17 cellular contexts compared by ENCODE assay signal in the genomic region with DNA sequence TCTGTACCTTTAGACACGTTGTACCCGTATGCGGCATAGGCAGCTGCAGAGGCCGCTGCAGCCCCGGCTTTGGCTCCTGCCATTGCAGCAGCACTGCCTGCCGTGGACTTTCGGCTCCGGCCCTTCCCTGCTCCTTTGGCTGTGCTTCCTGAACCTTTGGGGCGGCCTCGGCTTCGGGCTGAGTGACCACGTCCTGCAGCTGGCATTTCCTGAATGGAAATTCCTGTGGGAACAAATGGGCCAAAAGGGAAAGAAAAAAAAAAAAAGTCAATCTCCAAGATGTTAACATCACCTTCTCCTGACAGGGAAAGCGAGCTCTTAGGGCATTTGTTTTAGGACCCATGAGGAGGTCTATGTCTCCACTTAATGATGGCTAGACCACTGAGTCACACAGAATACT. TPM values are rescaled to one million over a fixed set of nuclear protein-coding genes. Genes with fewer than 3 reads are reported as not detected.
DNase-seq lines count a peak whose midpoint lies in the region; ATAC-seq lines count a peak whose summit lies in the region.
"Had no signal": no experiment of that assay in that cellular context is flagged by ENCODE, and none has a peak within 500 bp of the region (broad histone marks: within the 10 kb centered on the region; RNA-seq: fewer than 3 reads in every experiment).

No MANE protein-coding gene starts in this region.

- no peaks in the 10 kb centered on the region for H3K9me3 ChIP-seq in right cardiac atrium (ENCODE audit: control insufficient read depth, low read length)
- no peaks in the 10 kb centered on the region for H3K9me3 ChIP-seq in aorta (ENCODE audit: control insufficient read depth, low read length)
- H3K9me3 ChIP-seq: A549, ovary, thyroid gland had no signal

- DNase-seq in right cardiac atrium (peak; percentile 51 to 78 (median 74)), Right ventricle myocardium superior (no peak), amniotic stem cell (lab: John Stamatoyannopoulos, UW) (peak; percentile 55), glomerular visceral epithelial cell (ENCODE audit: extremely low spot score) (peak; percentile 60), aorta (peak; percentile 88 to 90), superior temporal gyrus (ENCODE audit: extremely low spot score) (no peak), inferior parietal cortex (ENCODE audit: extremely low spot score) (no peak)
- DNase-seq in effector CD8-positive, alpha-beta T cell (lab: John Stamatoyannopoulos, UW): no peak
- DNase-seq: activated CD4-positive, alpha-beta memory T cell treated with anti-CD3 and anti-CD28 coated beads, Interleukin-2, amount 10 ng/mL, durations not matched to agents 7 days and 5 days; caudate nucleus; KG1; NCI-H1694 treated with DMSO at 0.1 percent for 48 hours; NCI-H748 treated with DMSO at 0.1 percent for 48 hours; ovary; stimulated activated CD4-positive, alpha-beta T cell treated with anti-CD3 and anti-CD28 coated beads, Interleukin-15, amount 100 ng/mL, for 24 hours; thyroid gland had no signal

- intact Hi-C loops in right cardiac atrium (cut with DNase I) (no loop called here), Right ventricle myocardium superior (cut with DNase I) (loop anchor here (5.0 kb wide), 1 partner anchor 36 kb away; no protein-coding TSS in a partner anchor), aorta (cut with DNase I) (loop anchor here (2.0 to 5.0 kb wide), 2 partner anchors 34 to 36 kb away; no protein-coding TSS in a partner anchor)

- H3K27me3 ChIP-seq in right cardiac atrium (ENCODE audit: control insufficient read depth, insufficient read depth) (no peaks in the 10 kb centered on the region), aorta (ENCODE audit: control insufficient read depth in 1 of 2, insufficient read depth in 2 of 2, low read length in 1 of 2) (no peaks in the 10 kb centered on the region)
- H3K27me3 ChIP-seq: ovary, thyroid gland had no signal

- H3K4me3 ChIP-seq in right cardiac atrium (ENCODE audit: low read length): no peak overlapping the region
- H3K4me3 ChIP-seq in aorta (ENCODE audit: low read length in 2 of 2): no peak overlapping the region
- H3K4me3 ChIP-seq: A549, ovary, thyroid gland had no signal

- peak; percentile 69 to 84 for ATAC-seq in right cardiac atrium
- no peak for ATAC-seq in Right ventricle myocardium superior (ENCODE audit: poor library complexity)
- ATAC-seq in aorta (ENCODE audit: low FRiP score): peak; percentile 63
- ATAC-seq: A549 had no signal

- H3K27ac ChIP-seq in right cardiac atrium (ENCODE audit: low read length) (no peak overlapping the region), aorta (ENCODE audit: low read depth in 1 of 2, low read length in 2 of 2) (peak overlapping the region; percentile 72 to 84)
- H3K27ac ChIP-seq: A549, ovary, thyroid gland had no signal

- H3K4me1 ChIP-seq in right cardiac atrium (ENCODE audit: control insufficient read depth, insufficient read depth, low read length): no peaks in the 10 kb centered on the region
- peaks cover 7 to 8% of the 10 kb centered on the region in 2 donors for H3K4me1 ChIP-seq in aorta (ENCODE audit: control insufficient read depth in 1 of 2, insufficient read depth in 2 of 2, low read length in 2 of 2)
- H3K4me1 ChIP-seq: A549, thyroid gland had no signal

- H3K36me3 ChIP-seq in aorta (ENCODE audit: control insufficient read depth in 1 of 2, insufficient read depth in 2 of 2, low read length in 1 of 2): peaks cover 2 to 12% of the 10 kb centered on the region in 2 donors
- H3K36me3 ChIP-seq: ovary had no signal

- 71% methylated on average over 13 of the region's 13 CpGs for WGBS in right cardiac atrium
- 5 to 8% methylated on average over 13 of the region's 13 CpGs for WGBS in aorta, 2 donors

RNA-seq across cellular contexts. Expression of gene CHAC1, which starts 29.6 kb away (rescaled TPM):
- total RNA-seq in right cardiac atrium (1 to 10 TPM; 1.6 to 2.0 (median 1.7) TPM), Right ventricle myocardium superior (0.46 TPM), aorta (1 to 10 TPM; 2.1 to 5.3 TPM)
- polyA plus RNA-seq in right cardiac atrium (3.2 TPM), aorta (1 to 10 TPM; 1.2 to 4.5 TPM)

RNA-seq across cellular contexts. Expression of gene DLL4, which starts 53.7 kb away (rescaled TPM):
- 10 to 100 TPM in 1 of 4 donors, 1 to 10 TPM in 3; 5.9 to 14.4 (median 7.2) TPM for total RNA-seq in right cardiac atrium
- 7.2 TPM for polyA plus RNA-seq in right cardiac atrium
- total RNA-seq in Right ventricle myocardium superior: 10.7 TPM
- total RNA-seq in aorta: 10 to 100 TPM in 1 of 2 donors, 1 to 10 TPM in 1; 9.7 to 28.4 TPM
- under 1 TPM; 0.20 to 0.38 TPM for polyA plus RNA-seq in aorta
- total RNA-seq: activated CD4-positive, alpha-beta memory T cell treated with anti-CD3 and anti-CD28 coated beads, Interleukin-2, amount 10 ng/mL, durations not matched to agents 7 days and 5 days had no signal

Comparison
In these comparisons a context has a peak if more than half of its experiments do, and no peak if none do; other contexts are left out.
1. DNase-seq: peak in right cardiac atrium (3 of 3), amniotic stem cell (single experiment), glomerular visceral epithelial cell (single experiment) and aorta (2 of 2); none in Right ventricle myocardium superior (single experiment), superior temporal gyrus (single experiment), effector CD8-positive, alpha-beta T cell (single experiment) and inferior parietal cortex (single experiment).
2. intact Hi-C loops: an anchor here in Right ventricle myocardium superior (5.0 kb wide) and aorta (2.0 to 5.0 kb wide); none called in right cardiac atrium.